ENCODE assay signal across 24 cellular contexts in genomic region chr6:42674780-42675179, GRCh38. TPM values are rescaled to one million over a fixed set of nuclear protein-coding genes. Genes with fewer than 3 reads are reported as not detected.
"Had no signal": no experiment of that assay in that cellular context is flagged by ENCODE, and none has a peak within 500 bp of the region (broad histone marks: within the 10 kb centered on the region; RNA-seq: fewer than 3 reads in every experiment).

No MANE protein-coding gene starts in this region.

- ATAC-seq: foreskin keratinocyte; left colon; lower lobe of right lung; natural killer cell; pancreas; sciatic nerve; stimulated activated naive B cell treated with anti-CD40 and anti-IgM and Interleukin-4, amounts not matched to agents 10 μg/mL and 1 μg/mL and 100 μg/mL, for 72 hours had no signal

- H3K27me3 ChIP-seq: esophagus muscularis mucosa, foreskin keratinocyte, pancreas, spleen, suprapubic skin, vagina had no signal

- H3K27me3 Mint-ChIP-seq: stimulated activated naive B cell treated with anti-CD40 and anti-IgM and Interleukin-4, amounts not matched to agents 10 μg/mL and 1 μg/mL and 100 μg/mL, for 72 hours; stimulated activated naive CD8-positive, alpha-beta T cell treated with anti-CD3 and anti-CD28 coated beads, Interleukin-15, Interleukin-2, amounts not matched to agents 100 ng/mL and 50 ng/mL, for 24 hours had no signal

- DNase-seq: dermis blood vessel endothelial cell; effector memory CD4-positive, alpha-beta T cell; foreskin keratinocyte; hypothalamus; immature natural killer cell; islet precursor cell; kidney glomerular epithelial cell; left colon; left ventricle myocardium inferior; lower lobe of right lung; natural killer cell; pancreas; spleen; stimulated activated CD4-positive, alpha-beta T cell treated with anti-CD3 and anti-CD28 coated beads, Interleukin-4, amount 100 ng/mL, for 4 hours; stimulated activated naive B cell treated with anti-CD40 and anti-IgM and Interleukin-4, amounts not matched to agents 10 μg/mL and 1 μg/mL and 100 μg/mL, for 72 hours; trophoblast cell had no signal

- H3K4me3 ChIP-seq: coronary artery, esophagus muscularis mucosa, left ventricle myocardium inferior, lower lobe of right lung, pancreas, skin epidermis, spleen, suprapubic skin, vagina had no signal

- H3K4me1 ChIP-seq: esophagus muscularis mucosa, foreskin keratinocyte, left ventricle myocardium inferior, lower lobe of right lung, pancreas, spleen, suprapubic skin, vagina had no signal

- H3K27ac Mint-ChIP-seq: immature natural killer cell; natural killer cell; stimulated activated naive B cell treated with anti-CD40 and anti-IgM and Interleukin-4, amounts not matched to agents 10 μg/mL and 1 μg/mL and 100 μg/mL, for 72 hours; stimulated activated naive CD8-positive, alpha-beta T cell treated with anti-CD3 and anti-CD28 coated beads, Interleukin-15, Interleukin-2, amounts not matched to agents 100 ng/mL and 50 ng/mL, for 24 hours had no signal

- FAIRE-seq: pancreas had no signal

- H3K9me3 ChIP-seq: esophagus muscularis mucosa, left ventricle myocardium inferior, lower lobe of right lung, pancreas, spleen, suprapubic skin, vagina had no signal

- H3K9me3 Mint-ChIP-seq: immature natural killer cell; natural killer cell; stimulated activated naive B cell treated with anti-CD40 and anti-IgM and Interleukin-4, amounts not matched to agents 10 μg/mL and 1 μg/mL and 100 μg/mL, for 72 hours; stimulated activated naive CD8-positive, alpha-beta T cell treated with anti-CD3 and anti-CD28 coated beads, Interleukin-15, Interleukin-2, amounts not matched to agents 100 ng/mL and 50 ng/mL, for 24 hours had no signal

- H3K4me3 Mint-ChIP-seq: immature natural killer cell; natural killer cell; stimulated activated naive B cell treated with anti-CD40 and anti-IgM and Interleukin-4, amounts not matched to agents 10 μg/mL and 1 μg/mL and 100 μg/mL, for 72 hours; stimulated activated naive CD8-positive, alpha-beta T cell treated with anti-CD3 and anti-CD28 coated beads, Interleukin-15, Interleukin-2, amounts not matched to agents 100 ng/mL and 50 ng/mL, for 24 hours had no signal

- H3K4me1 Mint-ChIP-seq: immature natural killer cell, natural killer cell had no signal

- H3K27ac ChIP-seq: coronary artery, esophagus muscularis mucosa, foreskin keratinocyte, left ventricle myocardium inferior, lower lobe of right lung, pancreas, spleen, suprapubic skin, vagina had no signal

RNA-seq across cellular contexts. Expression of gene PRPH2, which starts 47.6 kb away (rescaled TPM):
- total RNA-seq: foreskin keratinocyte, vagina had no signal
- polyA plus RNA-seq: neural cell had no signal
